Comparison of ENCODE assay signal across 13 cellular contexts in genomic region chr4:103306870-103307345, GRCh38.
DNase-seq lines count a peak whose midpoint lies in the region; ATAC-seq and TF ChIP-seq lines count a peak whose summit lies in the region.
"Had no signal": no experiment of that assay in that cellular context is flagged by ENCODE, and none has a peak within 500 bp of the region (broad histone marks: within the 10 kb centered on the region; RNA-seq: fewer than 3 reads in every experiment).

No MANE protein-coding gene starts in this region.

- peaks cover 6% of the 10 kb centered on the region for H3K9me3 Mint-ChIP-seq in activated naive CD8-positive, alpha-beta T cell treated with anti-CD3 and anti-CD28 coated beads, Interleukin-2, amount 50 U/mL, for 24 hours
- peaks cover 1% of the 10 kb centered on the region for H3K9me3 Mint-ChIP-seq in activated CD8-positive, alpha-beta T cell treated with anti-CD3 and anti-CD28 coated beads for 36 hours
- H3K9me3 Mint-ChIP-seq: activated naive CD4-positive, alpha-beta T cell treated with anti-CD3 and anti-CD28 coated beads, Interleukin-2, amount 50 U/mL, for 24 hours had no signal

- CTCF ChIA-PET in activated CD8-positive, alpha-beta T cell treated with anti-CD3 and anti-CD28 coated beads for 36 hours (lab: Charles Lee), result no interaction called here

- H3K4me3 Mint-ChIP-seq in activated naive CD8-positive, alpha-beta T cell treated with anti-CD3 and anti-CD28 coated beads, Interleukin-2, amount 50 U/mL, for 24 hours, result no peak overlapping the region
- no peak overlapping the region for H3K4me3 Mint-ChIP-seq in activated CD8-positive, alpha-beta T cell treated with anti-CD3 and anti-CD28 coated beads for 36 hours
- H3K4me3 Mint-ChIP-seq: activated naive CD4-positive, alpha-beta T cell treated with anti-CD3 and anti-CD28 coated beads, Interleukin-2, amount 50 U/mL, for 24 hours had no signal

- H3K27me3 ChIP-seq in transverse colon, result no peaks in the 10 kb centered on the region
- H3K27me3 ChIP-seq: esophagus squamous epithelium had no signal

- intact Hi-C loops in transverse colon (cut with DNase I; ENCODE audit: low total_unique reads), result no loop called here
- intact Hi-C loops in activated CD8-positive, alpha-beta T cell treated with anti-CD3 and anti-CD28 coated beads for 36 hours (cut with micrococcal nuclease), result no loop called here

- peak; percentile 3 for DNase-seq in NCI-H146 (lab: John Stamatoyannopoulos, UW)
- DNase-seq in NCI-H146 treated with DMSO at 0.1 percent for 48 hours (lab: John Stamatoyannopoulos, UW; ENCODE audit: unreplicated experiment), result no peak
- DNase-seq in middle frontal gyrus (ENCODE audit: extremely low spot score, low spot score), result peak; percentile 27
- DNase-seq in transverse colon, result peak; percentile 19
- DNase-seq in activated naive CD8-positive, alpha-beta T cell treated with anti-CD3 and anti-CD28 coated beads, Interleukin-2, amount 50 U/mL, for 24 hours, result no peak
- DNase-seq in activated CD8-positive, alpha-beta T cell treated with anti-CD3 and anti-CD28 coated beads for 36 hours, result no peak
- DNase-seq: activated CD4-positive, CD25-positive, alpha-beta regulatory T cell; esophagus squamous epithelium; IMR-90 had no signal

- no peak for TF ChIP-seq EP300 in transverse colon (IDR thresholded peaks at IDR 0.05; ENCODE audit: low read depth)

- no peaks in the 10 kb centered on the region for H3K27me3 Mint-ChIP-seq in activated naive CD8-positive, alpha-beta T cell treated with anti-CD3 and anti-CD28 coated beads, Interleukin-2, amount 50 U/mL, for 24 hours
- H3K27me3 Mint-ChIP-seq in activated CD8-positive, alpha-beta T cell treated with anti-CD3 and anti-CD28 coated beads for 36 hours, result peaks cover 4% of the 10 kb centered on the region

- in situ Hi-C loops in transverse colon (cut with MboI; ENCODE audit: low pct_ligation_motif_present in 1 of 4, low pct_unique_long_range_greater_than_20kb in 1 of 4, low sequenced_read_pairs in 3 of 4), result no loop called here

- H3K27ac ChIP-seq in cingulate gyrus (ENCODE audit: low read depth, low read length) (peak overlapping the region; percentile 75), transverse colon (no peak overlapping the region)
- H3K27ac ChIP-seq: 22Rv1, esophagus squamous epithelium had no signal

- POLR2A ChIA-PET in activated CD8-positive, alpha-beta T cell treated with anti-CD3 and anti-CD28 coated beads for 36 hours (lab: Charles Lee), result no interaction called here

- H3K9me3 ChIP-seq in transverse colon, result no peaks in the 10 kb centered on the region
- H3K9me3 ChIP-seq: esophagus squamous epithelium had no signal

- TF ChIP-seq CTCF in transverse colon (IDR thresholded peaks at IDR 0.05), result no peak
- TF ChIP-seq CTCF in activated CD8-positive, alpha-beta T cell treated with anti-CD3 and anti-CD28 coated beads for 36 hours (IDR thresholded peaks at IDR 0.05), result no peak

- H3K27ac Mint-ChIP-seq in activated naive CD8-positive, alpha-beta T cell treated with anti-CD3 and anti-CD28 coated beads, Interleukin-2, amount 50 U/mL, for 24 hours, result no peak overlapping the region
- no peak overlapping the region for H3K27ac Mint-ChIP-seq in activated CD8-positive, alpha-beta T cell treated with anti-CD3 and anti-CD28 coated beads for 36 hours
- H3K27ac Mint-ChIP-seq: activated naive CD4-positive, alpha-beta T cell treated with anti-CD3 and anti-CD28 coated beads, Interleukin-2, amount 50 U/mL, for 24 hours had no signal

- H3K4me1 ChIP-seq in transverse colon, result peaks cover 0 to 4% (median 2%) of the 10 kb centered on the region in 4 donors

- no peak for TF ChIP-seq POLR2A in transverse colon (IDR thresholded peaks at IDR 0.05)

- H3K36me3 Mint-ChIP-seq in activated naive CD8-positive, alpha-beta T cell treated with anti-CD3 and anti-CD28 coated beads, Interleukin-2, amount 50 U/mL, for 24 hours (ENCODE audit: low read depth), result no peaks in the 10 kb centered on the region
- H3K36me3 Mint-ChIP-seq in activated CD8-positive, alpha-beta T cell treated with anti-CD3 and anti-CD28 coated beads for 36 hours (ENCODE audit: low read depth), result no peaks in the 10 kb centered on the region
- H3K36me3 Mint-ChIP-seq: activated naive CD4-positive, alpha-beta T cell treated with anti-CD3 and anti-CD28 coated beads, Interleukin-2, amount 50 U/mL, for 24 hours had no signal

- WGBS in transverse colon (ENCODE audit: low coverage in 1 of 2), 2 donors, result 23% methylated on average over 7 of the region's 7 CpGs; no CpG with 5 or more reads in 1 of the 2 donors

- no peak for ATAC-seq in GM21786 (IDR thresholded peaks at IDR 0.05; ENCODE audit: unreplicated experiment)
- ATAC-seq in activated naive CD8-positive, alpha-beta T cell treated with anti-CD3 and anti-CD28 coated beads, Interleukin-2, amount 50 U/mL, for 24 hours, result no peak
- no peak for ATAC-seq in activated CD8-positive, alpha-beta T cell treated with anti-CD3 and anti-CD28 coated beads for 36 hours

- H3K36me3 ChIP-seq in transverse colon, result no peaks in the 10 kb centered on the region
- H3K36me3 ChIP-seq: esophagus squamous epithelium had no signal

- H3K4me3 ChIP-seq in transverse colon, result no peak overlapping the region
- H3K4me3 ChIP-seq: esophagus squamous epithelium had no signal

- H3K4me1 Mint-ChIP-seq in activated naive CD8-positive, alpha-beta T cell treated with anti-CD3 and anti-CD28 coated beads, Interleukin-2, amount 50 U/mL, for 24 hours, result no peaks in the 10 kb centered on the region
- no peaks in the 10 kb centered on the region for H3K4me1 Mint-ChIP-seq in activated CD8-positive, alpha-beta T cell treated with anti-CD3 and anti-CD28 coated beads for 36 hours (ENCODE audit: low read depth)
- H3K4me1 Mint-ChIP-seq: activated naive CD4-positive, alpha-beta T cell treated with anti-CD3 and anti-CD28 coated beads, Interleukin-2, amount 50 U/mL, for 24 hours had no signal

Comparison
In these comparisons a context has a peak if more than half of its experiments do, and no peak if none do; other contexts are left out.
1. DNase-seq: peak in NCI-H146 (single experiment), middle frontal gyrus (single experiment) and transverse colon (single experiment); none in NCI-H146 treated with DMSO at 0.1 percent for 48 hours (single experiment), activated naive CD8-positive, alpha-beta T cell treated with anti-CD3 and anti-CD28 coated beads, Interleukin-2, amount 50 U/mL, for 24 hours (single experiment) and activated CD8-positive, alpha-beta T cell treated with anti-CD3 and anti-CD28 coated beads for 36 hours (single experiment).